ENCODE assay signal across 1 cellular context in genomic region chr16:85323230-85323960, GRCh38.
TF ChIP-seq lines count a peak whose summit lies in the region.

No MANE protein-coding gene starts in this region.

TF ChIP-seq in K562, 482 proteins besides CTCF, POLR2A, EP300 and RAD21 (continued from another document and continues in another):
- TF ChIP-seq MGA (IDR thresholded peaks at IDR 0.05) (peak; percentile 4; the same call in 1 of the 2 replicates), ZFX (CRISPR knock-in tag; IDR thresholded peaks at IDR 0.05) (peak; percentile 54), RBBP5 (IDR thresholded peaks at IDR 0.05; ENCODE audit: borderline replicate concordance, insufficient read depth, low read length, poor library complexity, severe bottlenecking) (peak; percentile 7), ZNF592 (IDR thresholded peaks at IDR 0.05) (0 out of 2 replicates have a peak, but pooled peaks have one; percentile 7), ARNT (IDR thresholded peaks at IDR 0.05) (no peak), E2F4 (CRISPR knock-in tag; IDR thresholded peaks at IDR 0.05; ENCODE audit: low read depth) (0 out of 2 replicates have a peak, but pooled peaks have one; percentile 19), JUND (IDR thresholded peaks at IDR 0.05; ENCODE audit: borderline replicate concordance, low read depth, low read length) (no peak), JUND (tag; IDR thresholded peaks at IDR 0.05; ENCODE audit: borderline replicate concordance, low read depth, low read length) (no peak), ZC3H11A (IDR thresholded peaks at IDR 0.05; ENCODE audit: low read depth, low read length) (no peak), KDM2B (CRISPR knock-in tag; IDR thresholded peaks at IDR 0.05) (no peak), PHF8 (IDR thresholded peaks at IDR 0.05; ENCODE audit: borderline replicate concordance, low read length) (0 out of 2 replicates have a peak, but pooled peaks have one; percentile 10), ZBTB49 (CRISPR knock-in tag; IDR thresholded peaks at IDR 0.05; ENCODE audit: borderline replicate concordance) (no peak), POU5F1 (IDR thresholded peaks at IDR 0.05; ENCODE audit: borderline replicate concordance, low read depth, low read length, partially characterized antibody) (no peak), ZBTB33 (CRISPR knock-in tag; IDR thresholded peaks at IDR 0.05) (peak; percentile 98), MYNN (IDR thresholded peaks at IDR 0.05) (no peak), MYNN (CRISPR knock-in tag; IDR thresholded peaks at IDR 0.05) (no peak), NR2C1 (IDR thresholded peaks at IDR 0.05) (no peak), NR2C1 (tag; IDR thresholded peaks at IDR 0.05) (0 out of 2 replicates have a peak, but pooled peaks have one; percentile 8), ZNF584 (CRISPR knock-in tag; IDR thresholded peaks at IDR 0.05; ENCODE audit: low read depth) (no peak), CREB3L1 (IDR thresholded peaks at IDR 0.05; ENCODE audit: borderline replicate concordance, low read depth) (0 out of 2 replicates have a peak, but pooled peaks have one; percentile 0), MAX (CRISPR knock-in tag; IDR thresholded peaks at IDR 0.05) (peak; percentile 1; the same call in 1 of the 2 replicates), MYBL2 (IDR thresholded peaks at IDR 0.05; ENCODE audit: low read depth) (no peak), MYBL2 (CRISPR knock-in tag; IDR thresholded peaks at IDR 0.05; ENCODE audit: borderline replicate concordance) (no peak), E2F5 (CRISPR knock-in tag; IDR thresholded peaks at IDR 0.05) (no peak)
